ENCODE assay signal across 8 cellular contexts in the genomic region with DNA sequence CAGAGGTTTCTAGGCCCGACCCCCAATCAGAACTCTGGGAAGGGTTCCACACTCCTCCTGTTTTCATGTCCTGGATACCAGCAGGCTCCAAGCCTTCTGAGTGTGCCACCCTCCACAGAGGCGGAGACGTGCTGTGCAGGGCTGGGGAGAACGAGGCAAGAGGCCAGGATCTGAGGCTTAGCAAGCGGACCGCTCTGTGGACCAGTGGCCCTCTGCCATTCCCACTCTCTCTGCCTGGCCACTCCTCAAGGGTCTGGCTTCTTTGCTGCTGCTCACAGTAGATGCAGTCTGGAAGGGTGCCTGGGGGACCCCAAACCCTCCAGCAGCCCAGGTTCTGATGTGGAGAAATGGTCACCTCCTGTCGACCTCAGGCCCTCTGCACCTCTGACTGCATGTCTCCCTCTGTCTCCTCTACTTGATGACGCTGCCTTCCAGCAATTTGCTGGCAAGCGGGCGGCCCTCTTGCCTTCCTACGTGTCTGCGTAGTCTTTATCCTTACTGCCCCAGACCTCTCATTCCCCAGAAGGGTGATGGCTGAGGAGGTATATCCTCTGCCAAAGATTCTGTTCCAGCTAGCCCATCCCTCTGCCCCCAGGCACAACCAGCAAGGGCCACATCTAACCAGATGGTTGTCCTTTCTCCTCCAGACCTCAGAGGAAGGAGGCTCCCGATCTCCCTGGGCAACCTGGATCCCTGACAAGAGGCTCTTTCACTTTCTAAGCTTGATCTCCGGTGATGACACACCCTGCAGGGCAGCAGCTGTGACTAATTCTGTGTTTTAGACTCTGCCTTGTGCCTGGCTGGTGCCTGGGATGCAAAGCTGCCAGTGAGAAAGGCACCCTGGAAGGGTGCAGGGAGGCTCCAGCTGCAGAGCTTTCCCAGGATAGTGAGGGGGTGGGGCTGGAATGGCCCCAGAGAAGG.
DNase-seq lines count a peak whose midpoint lies in the region; ATAC-seq and TF ChIP-seq lines count a peak whose summit lies in the region.

No MANE protein-coding gene starts in this region.

- H3K27ac ChIP-seq in RWPE1 = peak overlapping the region; percentile 98

- ATAC-seq in activated T-cell treated with anti-CD3 and anti-CD28 coated beads, Interleukin-2, amount 50 U/mL, for 4 hours = peak; percentile 61 to 62

- no peak for TF ChIP-seq CTCF in RWPE1 (conservative IDR thresholded peaks at IDR 0.05; ENCODE audit: low read depth)

- H3K4me3 Mint-ChIP-seq in activated T-cell treated with anti-CD3 and anti-CD28 coated beads, Interleukin-2, amount 50 U/mL, for 4 hours = no peak overlapping the region

- DNase-seq in activated T-cell treated with anti-CD3 and anti-CD28 coated beads, Interleukin-2, amount 50 U/mL, for 4 hours = no peak
- DNase-seq in activated T-cell treated with anti-CD3 and anti-CD28 coated beads for 4 hours (no peak), RWPE1 (ENCODE audit: low spot score) (peak; percentile 92), fibroblast of gingiva (ENCODE audit: low read depth) (peak; percentile 87), renal cortical epithelial cell (ENCODE audit: low read depth) (peak; percentile 85), HEK293T (ENCODE audit: extremely low spot score) (no peak), NCI-H2029 (lab: John Stamatoyannopoulos, UW) (no peak), OCI-M2 (lab: John Stamatoyannopoulos, UW; ENCODE audit: unreplicated experiment) (no peak)

- no peaks in the 10 kb centered on the region for H3K27me3 Mint-ChIP-seq in activated T-cell treated with anti-CD3 and anti-CD28 coated beads, Interleukin-2, amount 50 U/mL, for 4 hours (ENCODE audit: low read depth)

- POLR2A ChIA-PET in RWPE1 (lab: Yijun Ruan, JAX; ENCODE audit: low non-redundant PET) = no interaction called here
- POLR2A ChIA-PET in HEK293T (lab: Yijun Ruan, JAX) = no interaction called here

- no peaks in the 10 kb centered on the region for H3K36me3 Mint-ChIP-seq in activated T-cell treated with anti-CD3 and anti-CD28 coated beads, Interleukin-2, amount 50 U/mL, for 4 hours (ENCODE audit: insufficient read depth)

- CTCF ChIA-PET in RWPE1 (lab: Yijun Ruan, JAX) = interaction anchor here (0.7 to 1.5 kb wide), 2 partner anchors 18 to 42 kb away, joined by 3 to 9 read pairs; no protein-coding TSS in a partner anchor
- CTCF ChIA-PET in HEK293T (lab: Yijun Ruan, JAX) = no interaction called here

- H3K9me3 Mint-ChIP-seq in activated T-cell treated with anti-CD3 and anti-CD28 coated beads, Interleukin-2, amount 50 U/mL, for 4 hours = no peaks in the 10 kb centered on the region

- H3K4me1 Mint-ChIP-seq in activated T-cell treated with anti-CD3 and anti-CD28 coated beads, Interleukin-2, amount 50 U/mL, for 4 hours (ENCODE audit: low read depth) = peaks cover 1% of the 10 kb centered on the region

TF ChIP-seq in HEK293T, 16 proteins besides CTCF, POLR2A, EP300 and RAD21:
- no peak for TF ChIP-seq L3MBTL2 (conservative IDR thresholded peaks at IDR 0.05)
- TF ChIP-seq BHLHE40 (IDR thresholded peaks at IDR 0.05; ENCODE audit: borderline replicate concordance) = no peak
- TF ChIP-seq SUZ12 (IDR thresholded peaks at IDR 0.05) = no peak
- no peak for TF ChIP-seq FOXK2 (IDR thresholded peaks at IDR 0.05)
- no peak for TF ChIP-seq ARNT (IDR thresholded peaks at IDR 0.05)
- TF ChIP-seq FOXM1 (IDR thresholded peaks at IDR 0.05; ENCODE audit: borderline replicate concordance) = no peak
- no peak for TF ChIP-seq SP1 (IDR thresholded peaks at IDR 0.05)
- TF ChIP-seq FOXA1 (IDR thresholded peaks at IDR 0.05) = no peak
- TF ChIP-seq NFRKB (IDR thresholded peaks at IDR 0.05) = no peak

Comparison
In these comparisons a context has a peak if more than half of its experiments do, and no peak if none do; other contexts are left out.
1. DNase-seq: peak in RWPE1 (single experiment), fibroblast of gingiva (single experiment) and renal cortical epithelial cell (single experiment); none in activated T-cell treated with anti-CD3 and anti-CD28 coated beads, Interleukin-2, amount 50 U/mL, for 4 hours (single experiment), activated T-cell treated with anti-CD3 and anti-CD28 coated beads for 4 hours (single experiment), HEK293T (single experiment), NCI-H2029 (single experiment) and OCI-M2 (single experiment).